ENCODE assay signal across 2 cellular contexts in genomic region chr6:35454843-35455110, GRCh38.
TF ChIP-seq lines count a peak whose summit lies in the region.

No MANE protein-coding gene starts in this region.

TF ChIP-seq in GM23338, 12 proteins besides CTCF, POLR2A, EP300 and RAD21:
- TF ChIP-seq ZNF114 (CRISPR knock-in tag; IDR thresholded peaks at IDR 0.05) (no peak), JUNB (IDR thresholded peaks at IDR 0.05; ENCODE audit: unreplicated experiment) (no peak), EZH2 (IDR thresholded peaks at IDR 0.05; ENCODE audit: low read depth, unreplicated experiment) (no peak), ZNF331 (CRISPR knock-in tag; IDR thresholded peaks at IDR 0.05; ENCODE audit: low read depth) (no peak), ETS1 (IDR thresholded peaks at IDR 0.05) (no peak)

TF ChIP-seq in HepG2, 621 proteins besides CTCF, POLR2A, EP300 and RAD21:
- TF ChIP-seq ZEB1 (IDR thresholded peaks at IDR 0.05; ENCODE audit: insufficient replicate concordance, low read depth) (no peak), XBP1 (CRISPR knock-in tag; IDR thresholded peaks at IDR 0.05) (no peak), SRSF4 (IDR thresholded peaks at IDR 0.05; ENCODE audit: low read depth, low read length, poor library complexity, severe bottlenecking) (no peak), ZNF749 (CRISPR knock-in tag; IDR thresholded peaks at IDR 0.05; ENCODE audit: borderline replicate concordance) (no peak)
